ENCODE assay signal across 20 cellular contexts in genomic region chr13:112907916-112908315, GRCh38.
"Had no signal": no experiment of that assay in that cellular context is flagged by ENCODE, and none has a peak within 500 bp of the region (broad histone marks: within the 10 kb centered on the region; RNA-seq: fewer than 3 reads in every experiment).

No MANE protein-coding gene starts in this region.

- H3K27me3 ChIP-seq: body of pancreas, cardiac muscle cell, right lobe of liver, upper lobe of left lung had no signal

- H3K36me3 ChIP-seq: cardiac muscle cell, heart left ventricle, lower lobe of right lung, right lobe of liver, thoracic aorta, upper lobe of left lung had no signal

- H3K27ac ChIP-seq: cardiac muscle cell, heart left ventricle, lower lobe of right lung, right lobe of liver, thoracic aorta, upper lobe of left lung had no signal

- H3K4me1 Mint-ChIP-seq: activated CD4-positive, alpha-beta T cell treated with anti-CD3 and anti-CD28 coated beads, Interleukin-2, amount 10 ng/mL, durations not matched to agents 7 days and 5 days; activated naive CD4-positive, alpha-beta T cell treated with anti-CD3 and anti-CD28 coated beads, Interleukin-2, amount 50 U/mL, for 24 hours had no signal

- H3K9me3 ChIP-seq: body of pancreas, lower lobe of right lung, right lobe of liver, thoracic aorta had no signal

- H3K36me3 Mint-ChIP-seq: activated naive CD4-positive, alpha-beta T cell treated with anti-CD3 and anti-CD28 coated beads, Interleukin-2, amount 50 U/mL, for 24 hours had no signal

- H3K4me3 ChIP-seq: body of pancreas, cardiac muscle cell, heart left ventricle, lower lobe of right lung, right lobe of liver, thoracic aorta, upper lobe of left lung had no signal

- H3K4me1 ChIP-seq: heart left ventricle, right lobe of liver had no signal

- H3K4me3 Mint-ChIP-seq: activated CD4-positive, alpha-beta T cell treated with anti-CD3 and anti-CD28 coated beads, Interleukin-2, amount 10 ng/mL, durations not matched to agents 7 days and 5 days; activated CD8-positive, alpha-beta T cell treated with anti-CD3 and anti-CD28 coated beads, Interleukin-2, amount 10 ng/mL, durations not matched to agents 7 days and 5 days; activated naive CD4-positive, alpha-beta T cell treated with anti-CD3 and anti-CD28 coated beads, Interleukin-2, amount 50 U/mL, for 24 hours had no signal

- H3K9me3 Mint-ChIP-seq: activated naive CD4-positive, alpha-beta T cell treated with anti-CD3 and anti-CD28 coated beads, Interleukin-2, amount 50 U/mL, for 24 hours had no signal

- FAIRE-seq: endometrium had no signal

- H3K27ac Mint-ChIP-seq: activated CD4-positive, alpha-beta T cell treated with anti-CD3 and anti-CD28 coated beads, Interleukin-2, amount 10 ng/mL, durations not matched to agents 7 days and 5 days; activated CD8-positive, alpha-beta T cell treated with anti-CD3 and anti-CD28 coated beads, Interleukin-2, amount 10 ng/mL, durations not matched to agents 7 days and 5 days; activated naive CD4-positive, alpha-beta T cell treated with anti-CD3 and anti-CD28 coated beads, Interleukin-2, amount 50 U/mL, for 24 hours had no signal

- ATAC-seq: activated CD4-positive, CD25-positive, alpha-beta regulatory T cell treated with anti-CD3 and anti-CD28 coated beads, Interleukin-2, amount 50 U/mL, for 24 hours; activated CD8-positive, alpha-beta T cell treated with anti-CD3 and anti-CD28 coated beads, Interleukin-2, amount 10 ng/mL, durations not matched to agents 7 days and 5 days; body of pancreas; heart left ventricle; left lobe of liver; lower lobe of right lung had no signal

- H3K27me3 Mint-ChIP-seq: activated CD4-positive, alpha-beta T cell treated with anti-CD3 and anti-CD28 coated beads, Interleukin-2, amount 10 ng/mL, durations not matched to agents 7 days and 5 days; activated naive CD4-positive, alpha-beta T cell treated with anti-CD3 and anti-CD28 coated beads, Interleukin-2, amount 50 U/mL, for 24 hours had no signal

- DNase-seq: activated CD4-positive, alpha-beta T cell treated with anti-CD3 and anti-CD28 coated beads, Interleukin-2, amount 10 ng/mL, durations not matched to agents 7 days and 5 days; activated CD8-positive, alpha-beta T cell treated with anti-CD3 and anti-CD28 coated beads, Interleukin-2, amount 10 ng/mL, durations not matched to agents 7 days and 5 days; activated gamma-delta T cell treated with Interleukin-2 at 50 U/mL for 16 hours; activated T-cell treated with anti-CD3 and anti-CD28 coated beads, Interleukin-2, amount 50 U/mL, for 1 hour; body of pancreas; heart left ventricle; islet precursor cell; lower lobe of right lung; nucleus accumbens; stimulated activated CD4-positive, alpha-beta T cell treated with anti-CD3 and anti-CD28 coated beads, Interleukin-4, amount 100 ng/mL, for 1 hour; stimulated activated naive CD4-positive, alpha-beta T cell treated with Interleukin-2 at 50 U/mL for 16 hours; T-helper 1 cell; upper lobe of left lung had no signal
